ENCODE assay signal across 8 cellular contexts in the genomic region with DNA sequence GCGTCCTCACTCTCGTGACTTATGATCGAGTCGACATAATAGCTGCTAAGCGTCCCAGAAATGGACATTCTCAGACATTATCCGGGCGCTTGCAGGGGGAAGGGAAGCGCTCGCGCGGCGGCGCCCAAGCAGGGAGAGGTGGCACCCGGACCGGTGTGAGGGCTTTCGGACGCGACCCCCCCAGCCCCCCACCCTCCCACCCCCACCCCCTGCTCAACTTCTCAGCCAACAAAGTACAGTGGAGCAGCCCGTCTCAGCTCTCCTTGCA. TPM values are rescaled to one million over a fixed set of nuclear protein-coding genes. Genes with fewer than 3 reads are reported as not detected.
DNase-seq lines count a peak whose midpoint lies in the region; ATAC-seq and TF ChIP-seq lines count a peak whose summit lies in the region.

HOXB9 (minus strand) TSS at position 157 of the 268 bp plus-strand sequence; CDS start at position 68, 89 bp downstream.

- CTCF ChIA-PET in A673 (lab: Charles Lee): interaction anchor here (0.6 to 2.6 kb wide), 4 partner anchors 10 to 21 kb away, joined by 3 to 7 read pairs (median 4); no protein-coding TSS in a partner anchor

- H3K27me3 ChIP-seq in A673 (replicated peaks; ENCODE audit: insufficient read depth, low read depth, low read length, poor library complexity): no peaks in the 10 kb centered on the region
- peaks cover 97% of the 10 kb centered on the region for H3K27me3 ChIP-seq in muscle layer of duodenum (ENCODE audit: low read depth, low read length)

- no peak for TF ChIP-seq CTCF in A673 (conservative IDR thresholded peaks at IDR 0.05; ENCODE audit: low read depth, low read length)
- TF ChIP-seq CTCF in brain (conservative IDR thresholded peaks at IDR 0.05): no peak

- H3K4me3 Mint-ChIP-seq in brain: peak within 1 kb of the TSS; percentile 50 to 93 (median 82)

- H3K36me3 ChIP-seq in A673 (ENCODE audit: insufficient read depth, low read length, poor library complexity, severe bottlenecking) (no peaks in the 10 kb centered on the region), muscle layer of duodenum (ENCODE audit: control insufficient read depth in 1 of 2, insufficient read depth in 2 of 2, low read length in 2 of 2) (no peaks in the 10 kb centered on the region)

- intact Hi-C loops in A673 (cut with micrococcal nuclease; ENCODE audit: unreplicated experiment): no loop called here

- no peaks in the 10 kb centered on the region for H3K9me3 ChIP-seq in A673 (ENCODE audit: low read depth, low read length, poor library complexity, severe bottlenecking)
- H3K9me3 ChIP-seq in muscle layer of duodenum (ENCODE audit: control insufficient read depth in 1 of 2, low read length in 2 of 2): no peaks in the 10 kb centered on the region

- BruUV-seq in A673 (replicated peaks; lab: Mats Ljungman, UMichigan): no TSS peak

- in situ Hi-C loops in G401 (cut with HindIII; ENCODE audit: low sequenced_read_pairs): no loop called here

- peaks cover 0 to 9% (median 0%) of the 10 kb centered on the region in 5 experiments for H3K9me3 Mint-ChIP-seq in brain

- peak within 1 kb of the TSS in 3 of 5 experiments; percentile 7 to 87 (median 28) for H3K27ac Mint-ChIP-seq in brain

- POLR2A ChIA-PET in A673 (lab: Charles Lee; ENCODE audit: low non-redundant PET): interaction anchor here (0.6 to 0.7 kb wide), 3 partner anchors 16 to 390 kb away, joined by 3 to 12 read pairs (median 8); partner anchors contain the start of gene HOXB7

- H3K27ac ChIP-seq in A673 (ENCODE audit: low read depth, low read length, poor library complexity, severe bottlenecking): peak within 1 kb of the TSS; percentile 64
- no peak within 1 kb of the TSS for H3K27ac ChIP-seq in muscle layer of duodenum (ENCODE audit: low read length)

- H3K4me3 ChIP-seq in A673 (ENCODE audit: low read depth, low read length, poor library complexity, severe bottlenecking): peak within 1 kb of the TSS; percentile 60
- H3K4me3 ChIP-seq in muscle layer of duodenum (ENCODE audit: low read depth in 1 of 2, low read length in 2 of 2): peak within 1 kb of the TSS; percentile 30 to 39

- H3K4me1 Mint-ChIP-seq in brain: peaks cover 10% of the 10 kb centered on the region

- DNase-seq in A673 (ENCODE audit: low spot score) (no peak), HT1080 (ENCODE audit: low read depth) (no peak), G401 (ENCODE audit: low spot score) (no peak), NCI-H2107 (lab: John Stamatoyannopoulos, UW) (no peak), AG08396 (ENCODE audit: low spot score) (no peak)

- H3K36me3 Mint-ChIP-seq in brain: no peaks in the 10 kb centered on the region

- no peak for ATAC-seq in GM21423 (IDR thresholded peaks at IDR 0.05; ENCODE audit: unreplicated experiment)

- H3K27me3 Mint-ChIP-seq in brain: no peaks in the 10 kb centered on the region

- H3K4me1 ChIP-seq in A673 (ENCODE audit: insufficient read depth, low read length, poor library complexity, severe bottlenecking): peaks cover 20% of the 10 kb centered on the region
- H3K4me1 ChIP-seq in muscle layer of duodenum (ENCODE audit: control insufficient read depth in 1 of 2, insufficient read depth in 2 of 2, low read length in 2 of 2): peaks cover 0 to 23% of the 10 kb centered on the region in 2 donors

RNA-seq across cellular contexts. Expression of gene HOXB9, which starts in this region (rescaled TPM):
- 8.2 and 14.6 TPM in 2 replicates for total RNA-seq in A673 (2021)
- 25.1 and 31.4 TPM in 2 replicates for total RNA-seq in HT1080 (2014; rRNA removed; shearing (Covaris generic))
- 70.5 and 79.1 TPM in 2 replicates for polyA plus RNA-seq in HT1080 (2015; cell fraction: cytosol; rRNA removed)
- polyA plus RNA-seq in HT1080 (2015; cell fraction: nucleus; rRNA removed): 63.8 and 72.9 TPM in 2 replicates
- polyA plus RNA-seq in brain (ENCODE audit: insufficient read depth, low read depth, low replicate concordance): 5.0 TPM
- 1.8 and 4.1 TPM in 2 replicates for total RNA-seq in G401 (2014; rRNA removed; shearing (Covaris generic))
